Comparison of ENCODE assay signal across 1 cellular context in the genomic region with DNA sequence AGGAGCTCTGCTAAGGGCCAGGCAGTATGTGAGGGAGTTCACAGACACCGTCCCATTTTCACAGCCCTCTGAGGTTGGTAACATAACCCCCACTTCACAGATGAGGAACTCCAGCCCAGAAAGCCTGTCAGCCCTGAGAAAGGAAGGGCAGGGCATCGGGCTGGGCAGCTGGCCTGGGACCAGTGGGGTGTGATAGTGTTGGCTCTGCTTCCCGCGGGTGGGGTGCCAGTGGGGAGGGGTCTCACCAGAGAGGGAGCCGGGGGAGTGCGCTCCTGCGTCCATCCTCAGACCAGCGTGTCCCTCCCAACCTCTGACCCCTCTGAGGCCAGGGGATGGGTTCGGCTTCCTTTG.
TF ChIP-seq lines count a peak whose summit lies in the region.

No MANE protein-coding gene starts in this region.

TF ChIP-seq in GM23338, 12 proteins besides CTCF, POLR2A, EP300 and RAD21 (continued from another document):
- no peak for TF ChIP-seq EZH2 (IDR thresholded peaks at IDR 0.05; ENCODE audit: low read depth, unreplicated experiment)
